27 cellular contexts compared by ENCODE assay signal in the genomic region with DNA sequence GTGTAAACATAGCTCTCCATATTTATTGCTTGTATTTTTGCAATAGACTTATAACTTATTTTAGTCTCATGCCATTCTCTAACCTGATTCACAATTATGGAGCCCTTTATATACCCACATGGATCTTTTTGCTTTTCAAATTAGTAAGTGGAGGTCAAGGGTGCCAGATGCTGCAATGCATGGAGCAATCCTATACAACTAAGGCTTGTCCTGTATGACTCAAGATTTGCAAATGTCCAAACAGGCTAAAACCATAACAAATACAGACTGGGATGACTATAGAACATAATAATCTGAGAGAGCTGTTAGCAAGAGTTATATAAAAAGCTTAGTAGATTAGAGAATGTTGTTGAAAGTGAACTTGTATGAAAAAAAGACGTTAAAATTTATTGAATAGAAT.
A peak's percentile ranks its signal among the peaks of the same experiment; 100 is the strongest.
DNase-seq lines count a peak whose midpoint lies in the region; ATAC-seq and TF ChIP-seq lines count a peak whose summit lies in the region.
"Had no signal": no experiment of that assay in that cellular context is flagged by ENCODE, and none has a peak within 500 bp of the region (broad histone marks: within the 10 kb centered on the region; RNA-seq: fewer than 3 reads in every experiment).

No MANE protein-coding gene starts in this region.

- no peak for ATAC-seq in HG03045 (IDR thresholded peaks at IDR 0.05; ENCODE audit: unreplicated experiment)
- ATAC-seq: GM12878, heart left ventricle, left lung, T-helper 17 cell had no signal

- no peak for TF ChIP-seq CTCF in cardiac fibroblast (IDR thresholded peaks at IDR 0.05; ENCODE audit: low read depth, low read length)
- TF ChIP-seq CTCF in GM20000 (IDR thresholded peaks at IDR 0.05; ENCODE audit: extremely low read depth, missing control alignments): no peak

- DNase-seq in ELR (ENCODE audit: low read depth) (peak; percentile 3), LHCN-M2 (ENCODE audit: low read depth) (peak; percentile 67), cardiac fibroblast (ENCODE audit: low read depth in 2 of 2) (peak; percentile 15 to 86), hepatic stellate cell (ENCODE audit: low spot score) (peak; percentile 2), DMS153 (lab: John Stamatoyannopoulos, UW) (no peak), GM20000 (ENCODE audit: low spot score) (no peak)
- DNase-seq in activated CD4-positive, alpha-beta T cell treated with anti-CD3 and anti-CD28 coated beads for 1 hour: no peak
- DNase-seq: activated CD4-positive, alpha-beta T cell treated with anti-CD3 and anti-CD28 coated beads for 4 hours; activated naive CD4-positive, alpha-beta T cell treated with Interleukin-2 at 50 U/mL for 16 hours; activated T-cell treated with anti-CD3 and anti-CD28 coated beads, Interleukin-2, amount 50 U/mL, for 48 hours; anterior cingulate cortex; CD4-positive, alpha-beta T cell; DMS 273 treated with DMSO at 0.1 percent for 48 hours; effector CD8-positive, alpha-beta T cell; heart left ventricle; left lung; NCI-H1417; NCI-H446 treated with DMSO at 0.1 percent for 48 hours; nephron progenitor cell; NK-92 treated with Interleukin-12 subunit alpha and Interleukin-12 subunit beta, amount 100 ng/mL, for 24 hours; Peyer's patch; posterior cingulate gyrus; T-helper 17 cell; uterus had no signal

- no peak overlapping the region for H3K4me3 ChIP-seq in cardiac fibroblast (replicated peaks in 1 of 2; ENCODE audit: low read depth in 2 of 2, low read length in 2 of 2)
- H3K4me3 ChIP-seq: GM12878, heart left ventricle, left lung, Peyer's patch, SJSA1, uterus had no signal

Comparison
In these comparisons a context has a peak if more than half of its experiments do, and no peak if none do; other contexts are left out.
1. DNase-seq: peak in ELR (single experiment), LHCN-M2 (single experiment), cardiac fibroblast (2 of 2) and hepatic stellate cell (single experiment); none in DMS153 (single experiment), activated CD4-positive, alpha-beta T cell treated with anti-CD3 and anti-CD28 coated beads for 1 hour (single experiment) and GM20000 (single experiment).